23 cellular contexts compared by ENCODE assay signal in genomic region chr9:127405344-127406125, GRCh38.
"Had no signal": no experiment of that assay in that cellular context is flagged by ENCODE, and none has a peak within 500 bp of the region (broad histone marks: within the 10 kb centered on the region; RNA-seq: fewer than 3 reads in every experiment).

No MANE protein-coding gene starts in this region.

- DNase-seq: activated B cell treated with CpG ODN at 0.5 μM for 24 hours; activated CD4-positive, alpha-beta T cell treated with anti-CD3 and anti-CD28 coated beads for 36 hours; activated CD4-positive, alpha-beta T cell treated with anti-CD3 and anti-CD28 coated beads, Interleukin-2, amount 50 U/mL, for 4 hours; activated CD8-positive, alpha-beta memory T cell treated with anti-CD3 and anti-CD28 coated beads for 24 hours; activated CD8-positive, alpha-beta memory T cell treated with anti-CD3 and anti-CD28 coated beads, Interleukin-2, amount 50 U/mL, for 4 hours; activated naive CD4-positive, alpha-beta T cell; activated naive CD8-positive, alpha-beta T cell treated with anti-CD3 and anti-CD28 coated beads for 36 hours; activated T-cell treated with anti-CD3 and anti-CD28 coated beads, Interleukin-2, amount 50 U/mL, for 4 hours; kidney glomerular epithelial cell; left ventricle myocardium inferior; natural killer cell; ovary; stimulated activated CD4-positive, alpha-beta T cell treated with anti-CD3 and anti-CD28 coated beads, Interleukin-2, amount 100 ng/mL, for 24 hours; stimulated activated naive CD8-positive, alpha-beta T cell treated with anti-CD3 and anti-CD28 coated beads, Interleukin-15, amount 100 ng/mL, for 72 hours; T-helper 1 cell; tibial artery had no signal

- H3K4me1 ChIP-seq: prostate gland, tibial artery had no signal

- H3K27ac Mint-ChIP-seq: activated B cell treated with CpG ODN at 0.5 μM for 24 hours; activated CD4-positive, alpha-beta T cell treated with anti-CD3 and anti-CD28 coated beads for 36 hours; activated T-helper 2 cell treated with anti-CD3 and anti-CD28 coated beads, Interferon-gamma antibody, Interleukin-2, Interleukin-4, amounts not matched to agents 10 μg/mL and 5 μg/mL and 100 μg/mL, durations not matched to agents 14 hours and 24 hours and 36 hours; natural killer cell; stimulated activated effector memory CD8-positive, alpha-beta T cell treated with anti-CD3 and anti-CD28 coated beads, Interleukin-12 subunit alpha, Interleukin-12 subunit beta, amount 100 ng/mL, for 72 hours had no signal

- H3K27ac ChIP-seq: coronary artery, epithelial cell of prostate, left ventricle myocardium inferior, neutrophil, ovary, prostate gland, skin epidermis, tibial artery had no signal

- H3K4me3 Mint-ChIP-seq: activated B cell treated with CpG ODN at 0.5 μM for 24 hours; activated CD4-positive, alpha-beta T cell treated with anti-CD3 and anti-CD28 coated beads for 36 hours; activated naive CD8-positive, alpha-beta T cell treated with anti-CD3 and anti-CD28 coated beads for 36 hours; activated T-cell treated with anti-CD3 and anti-CD28 coated beads, Interleukin-2, amount 50 U/mL, for 4 hours; natural killer cell; stimulated activated effector memory CD8-positive, alpha-beta T cell treated with anti-CD3 and anti-CD28 coated beads, Interleukin-12 subunit alpha, Interleukin-12 subunit beta, amount 100 ng/mL, for 72 hours; stimulated activated naive CD8-positive, alpha-beta T cell treated with anti-CD3 and anti-CD28 coated beads, Interleukin-15, amount 100 ng/mL, for 72 hours had no signal

- ATAC-seq: activated CD4-positive, alpha-beta T cell treated with anti-CD3 and anti-CD28 coated beads for 36 hours; activated T-cell treated with anti-CD3 and anti-CD28 coated beads, Interleukin-2, amount 50 U/mL, for 4 hours; natural killer cell; stimulated activated effector memory CD8-positive, alpha-beta T cell treated with anti-CD3 and anti-CD28 coated beads, Interleukin-12 subunit alpha, Interleukin-12 subunit beta, amount 100 ng/mL, for 72 hours; stimulated activated naive CD8-positive, alpha-beta T cell treated with anti-CD3 and anti-CD28 coated beads, Interleukin-15, amount 100 ng/mL, for 72 hours had no signal

- H3K27me3 Mint-ChIP-seq: activated B cell treated with CpG ODN at 0.5 μM for 24 hours had no signal

- H3K9me3 ChIP-seq: left ventricle myocardium inferior, neutrophil, ovary, prostate gland, tibial artery had no signal

- H3K27me3 ChIP-seq: neutrophil, ovary, tibial artery had no signal

- H3K36me3 Mint-ChIP-seq: activated naive CD8-positive, alpha-beta T cell treated with anti-CD3 and anti-CD28 coated beads for 36 hours; natural killer cell had no signal

- H3K36me3 ChIP-seq: neutrophil, ovary had no signal

- H3K9me3 Mint-ChIP-seq: activated B cell treated with CpG ODN at 0.5 μM for 24 hours; activated naive CD8-positive, alpha-beta T cell treated with anti-CD3 and anti-CD28 coated beads for 36 hours; activated T-cell treated with anti-CD3 and anti-CD28 coated beads, Interleukin-2, amount 50 U/mL, for 4 hours; activated T-helper 2 cell treated with anti-CD3 and anti-CD28 coated beads, Interferon-gamma antibody, Interleukin-2, Interleukin-4, amounts not matched to agents 10 μg/mL and 5 μg/mL and 100 μg/mL, durations not matched to agents 14 hours and 24 hours and 36 hours; natural killer cell; stimulated activated effector memory CD8-positive, alpha-beta T cell treated with anti-CD3 and anti-CD28 coated beads, Interleukin-12 subunit alpha, Interleukin-12 subunit beta, amount 100 ng/mL, for 72 hours; stimulated activated naive CD8-positive, alpha-beta T cell treated with anti-CD3 and anti-CD28 coated beads, Interleukin-15, amount 100 ng/mL, for 72 hours had no signal

- H3K4me1 Mint-ChIP-seq: activated B cell treated with CpG ODN at 0.5 μM for 24 hours; activated CD4-positive, alpha-beta T cell treated with anti-CD3 and anti-CD28 coated beads for 36 hours; activated naive CD8-positive, alpha-beta T cell treated with anti-CD3 and anti-CD28 coated beads for 36 hours; stimulated activated effector memory CD8-positive, alpha-beta T cell treated with anti-CD3 and anti-CD28 coated beads, Interleukin-12 subunit alpha, Interleukin-12 subunit beta, amount 100 ng/mL, for 72 hours; stimulated activated naive CD8-positive, alpha-beta T cell treated with anti-CD3 and anti-CD28 coated beads, Interleukin-15, amount 100 ng/mL, for 72 hours had no signal

- H3K4me3 ChIP-seq: coronary artery, left ventricle myocardium inferior, ovary, prostate gland, skin epidermis, tibial artery had no signal
